16 cellular contexts compared by ENCODE assay signal in the genomic region with DNA sequence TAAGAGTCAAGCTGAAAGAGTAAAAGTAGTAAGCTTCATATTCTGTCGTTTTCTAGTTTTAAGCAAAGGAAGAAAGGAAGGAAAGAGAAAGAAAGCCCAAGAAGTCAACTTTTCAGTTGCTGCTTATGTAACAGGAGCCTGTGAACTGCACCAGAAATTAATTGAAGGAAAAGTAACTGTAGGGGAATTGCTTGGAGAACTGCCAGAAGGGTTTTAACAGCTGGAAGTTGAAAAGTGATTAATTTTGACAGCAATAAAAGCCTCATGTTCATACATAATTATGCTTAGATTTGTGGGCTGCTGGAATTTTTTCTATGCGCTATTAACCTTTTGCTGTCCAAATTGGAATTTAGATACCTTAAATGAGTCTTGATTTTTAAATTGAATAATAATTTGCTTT.
A peak's percentile ranks its signal among the peaks of the same experiment; 100 is the strongest.
DNase-seq lines count a peak whose midpoint lies in the region; ATAC-seq lines count a peak whose summit lies in the region.
"Had no signal": no experiment of that assay in that cellular context is flagged by ENCODE, and none has a peak within 500 bp of the region (broad histone marks: within the 10 kb centered on the region; RNA-seq: fewer than 3 reads in every experiment).

No MANE protein-coding gene starts in this region.

- H3K36me3 Mint-ChIP-seq in activated CD8-positive, alpha-beta T cell treated with anti-CD3 and anti-CD28 coated beads, Interleukin-2, amount 10 ng/mL, durations not matched to agents 7 days and 5 days (ENCODE audit: low read depth): no peaks in the 10 kb centered on the region
- H3K36me3 Mint-ChIP-seq in natural killer cell treated with Interleukin-12 subunit alpha and Interleukin-12 subunit beta and Interleukin-15 and Interleukin-18, amount 100 ng/mL, for 72 hours: no peaks in the 10 kb centered on the region
- H3K36me3 Mint-ChIP-seq: CD4-positive, CD25-positive, alpha-beta regulatory T cell had no signal

- H3K9me3 Mint-ChIP-seq in activated CD8-positive, alpha-beta T cell treated with anti-CD3 and anti-CD28 coated beads, Interleukin-2, amount 10 ng/mL, durations not matched to agents 7 days and 5 days (ENCODE audit: insufficient read depth): no peaks in the 10 kb centered on the region
- H3K9me3 Mint-ChIP-seq in natural killer cell treated with Interleukin-12 subunit alpha and Interleukin-12 subunit beta and Interleukin-15 and Interleukin-18, amount 100 ng/mL, for 72 hours: no peaks in the 10 kb centered on the region
- H3K9me3 Mint-ChIP-seq: activated CD4-positive, alpha-beta T cell treated with anti-CD3 and anti-CD28 coated beads, Interleukin-2, amount 10 ng/mL, durations not matched to agents 7 days and 5 days; activated naive CD4-positive, alpha-beta T cell treated with anti-CD3 and anti-CD28 coated beads for 36 hours had no signal

- CTCF ChIA-PET in activated CD8-positive, alpha-beta T cell treated with anti-CD3 and anti-CD28 coated beads, Interleukin-2, amount 10 ng/mL, durations not matched to agents 7 days and 5 days (lab: Charles Lee): no interaction called here

- no peaks in the 10 kb centered on the region for H3K4me1 Mint-ChIP-seq in activated CD8-positive, alpha-beta T cell treated with anti-CD3 and anti-CD28 coated beads, Interleukin-2, amount 10 ng/mL, durations not matched to agents 7 days and 5 days (ENCODE audit: low read depth)
- H3K4me1 Mint-ChIP-seq in natural killer cell treated with Interleukin-12 subunit alpha and Interleukin-12 subunit beta and Interleukin-15 and Interleukin-18, amount 100 ng/mL, for 72 hours (ENCODE audit: low read depth in 2 of 2): no peaks in the 10 kb centered on the region
- H3K4me1 Mint-ChIP-seq: activated CD4-positive, alpha-beta T cell treated with anti-CD3 and anti-CD28 coated beads, Interleukin-2, amount 10 ng/mL, durations not matched to agents 7 days and 5 days; CD4-positive, CD25-positive, alpha-beta regulatory T cell had no signal

- POLR2A ChIA-PET in activated CD8-positive, alpha-beta T cell treated with anti-CD3 and anti-CD28 coated beads, Interleukin-2, amount 10 ng/mL, durations not matched to agents 7 days and 5 days (lab: Charles Lee): no interaction called here

- H3K4me3 Mint-ChIP-seq in activated CD8-positive, alpha-beta T cell treated with anti-CD3 and anti-CD28 coated beads, Interleukin-2, amount 10 ng/mL, durations not matched to agents 7 days and 5 days: no peak overlapping the region
- H3K4me3 Mint-ChIP-seq in natural killer cell treated with Interleukin-12 subunit alpha and Interleukin-12 subunit beta and Interleukin-15 and Interleukin-18, amount 100 ng/mL, for 72 hours: no peak overlapping the region
- H3K4me3 Mint-ChIP-seq: activated CD4-positive, alpha-beta T cell treated with anti-CD3 and anti-CD28 coated beads, Interleukin-2, amount 10 ng/mL, durations not matched to agents 7 days and 5 days; activated naive CD4-positive, alpha-beta T cell treated with anti-CD3 and anti-CD28 coated beads for 36 hours; CD4-positive, CD25-positive, alpha-beta regulatory T cell had no signal

- DNase-seq in NCI-H1417 (lab: John Stamatoyannopoulos, UW): peak in 2 of 3 experiments; percentile 3 to 64
- no peak for DNase-seq in NCI-H1417 treated with DMSO at 0.1 percent for 48 hours (lab: John Stamatoyannopoulos, UW)
- peak; percentile 75 to 91 for DNase-seq in NCI-H524 (lab: John Stamatoyannopoulos, UW)
- DNase-seq in dermis blood vessel endothelial cell: peak; percentile 27
- peak; percentile 71 for DNase-seq in retina
- DNase-seq in activated CD8-positive, alpha-beta T cell treated with anti-CD3 and anti-CD28 coated beads, Interleukin-2, amount 10 ng/mL, durations not matched to agents 7 days and 5 days: no peak
- DNase-seq in natural killer cell treated with Interleukin-12 subunit alpha and Interleukin-12 subunit beta and Interleukin-15 and Interleukin-18, amount 100 ng/mL, for 72 hours (ENCODE audit: low spot score): no peak
- DNase-seq in DMS53 (lab: John Stamatoyannopoulos, UW): no peak
- DNase-seq: 8988T; activated CD4-positive, alpha-beta T cell treated with anti-CD3 and anti-CD28 coated beads, Interleukin-2, amount 10 ng/mL, durations not matched to agents 7 days and 5 days; activated naive CD4-positive, alpha-beta T cell treated with anti-CD3 and anti-CD28 coated beads for 36 hours; CD4-positive, CD25-positive, alpha-beta regulatory T cell; left ventricle myocardium superior; SIG-M5; stimulated activated naive CD4-positive, alpha-beta T cell treated with Interleukin-2 at 50 U/mL for 16 hours; trophoblast cell had no signal

- no peak overlapping the region for H3K27ac Mint-ChIP-seq in activated CD8-positive, alpha-beta T cell treated with anti-CD3 and anti-CD28 coated beads, Interleukin-2, amount 10 ng/mL, durations not matched to agents 7 days and 5 days
- H3K27ac Mint-ChIP-seq in natural killer cell treated with Interleukin-12 subunit alpha and Interleukin-12 subunit beta and Interleukin-15 and Interleukin-18, amount 100 ng/mL, for 72 hours: no peak overlapping the region
- H3K27ac Mint-ChIP-seq: activated CD4-positive, alpha-beta T cell treated with anti-CD3 and anti-CD28 coated beads, Interleukin-2, amount 10 ng/mL, durations not matched to agents 7 days and 5 days; activated naive CD4-positive, alpha-beta T cell treated with anti-CD3 and anti-CD28 coated beads for 36 hours; CD4-positive, CD25-positive, alpha-beta regulatory T cell had no signal

- no peaks in the 10 kb centered on the region for H3K27me3 Mint-ChIP-seq in activated CD8-positive, alpha-beta T cell treated with anti-CD3 and anti-CD28 coated beads, Interleukin-2, amount 10 ng/mL, durations not matched to agents 7 days and 5 days (ENCODE audit: low read depth)
- peaks cover 11 to 22% of the 10 kb centered on the region in 2 donors for H3K27me3 Mint-ChIP-seq in natural killer cell treated with Interleukin-12 subunit alpha and Interleukin-12 subunit beta and Interleukin-15 and Interleukin-18, amount 100 ng/mL, for 72 hours

- ATAC-seq in activated CD8-positive, alpha-beta T cell treated with anti-CD3 and anti-CD28 coated beads, Interleukin-2, amount 10 ng/mL, durations not matched to agents 7 days and 5 days: no peak
- no peak for ATAC-seq in natural killer cell treated with Interleukin-12 subunit alpha and Interleukin-12 subunit beta and Interleukin-15 and Interleukin-18, amount 100 ng/mL, for 72 hours
- ATAC-seq: left ventricle myocardium superior had no signal

Comparison
In these comparisons a context has a peak if more than half of its experiments do, and no peak if none do; other contexts are left out.
1. DNase-seq: peak in NCI-H1417 (2 of 3), NCI-H524 (2 of 2), dermis blood vessel endothelial cell (single experiment) and retina (single experiment); none in NCI-H1417 treated with DMSO at 0.1 percent for 48 hours (single experiment), activated CD8-positive, alpha-beta T cell treated with anti-CD3 and anti-CD28 coated beads, Interleukin-2, amount 10 ng/mL, durations not matched to agents 7 days and 5 days (single experiment), natural killer cell treated with Interleukin-12 subunit alpha and Interleukin-12 subunit beta and Interleukin-15 and Interleukin-18, amount 100 ng/mL, for 72 hours (single experiment) and DMS53 (single experiment).